In genomic region chr1:109298666-109299086, GRCh38 we compare ENCODE assay signal across 10 cellular contexts. TPM values are rescaled to one million over a fixed set of nuclear protein-coding genes. Genes with fewer than 3 reads are reported as not detected.
DNase-seq lines count a peak whose midpoint lies in the region; ATAC-seq and TF ChIP-seq lines count a peak whose summit lies in the region.
"Had no signal": no experiment of that assay in that cellular context is flagged by ENCODE, and none has a peak within 500 bp of the region (broad histone marks: within the 10 kb centered on the region; RNA-seq: fewer than 3 reads in every experiment).

No MANE protein-coding gene starts in this region.

- DNase-seq in GM20000 (ENCODE audit: low spot score) (peak; percentile 45), right cardiac atrium (peak; percentile 51 to 64 (median 61)), sciatic nerve (ENCODE audit: low spot score) (peak; percentile 86), occipital lobe (lab: John Stamatoyannopoulos, UW) (no peak)
- no peak for DNase-seq in central memory CD4-positive, alpha-beta T cell

- WGBS in right cardiac atrium: 7% methylated on average over 5 of the region's 5 CpGs

- intact Hi-C loops in right cardiac atrium (cut with DNase I): no loop called here
- intact Hi-C loops in sciatic nerve (cut with DNase I): no loop called here

- no peak for TF ChIP-seq CTCF in GM20000 (IDR thresholded peaks at IDR 0.05; ENCODE audit: extremely low read depth, missing control alignments)

- H3K9me3 ChIP-seq in right cardiac atrium (ENCODE audit: control insufficient read depth, low read length): no peaks in the 10 kb centered on the region

- no peak overlapping the region for H3K4me3 ChIP-seq in right cardiac atrium (ENCODE audit: low read length)

- H3K27me3 Mint-ChIP-seq in activated T-helper 17 cell treated with anti-CD3 and anti-CD28 coated beads, Interleukin-2, amount 50 U/mL, for 72 hours: peaks cover 12% of the 10 kb centered on the region
- H3K27me3 Mint-ChIP-seq: stimulated activated naive CD8-positive, alpha-beta T cell treated with anti-CD3 and anti-CD28 coated beads, Interleukin-15, Interleukin-2, amounts not matched to agents 100 ng/mL and 50 ng/mL, for 24 hours had no signal

- H3K36me3 Mint-ChIP-seq in activated T-helper 17 cell treated with anti-CD3 and anti-CD28 coated beads, Interleukin-2, amount 50 U/mL, for 72 hours (ENCODE audit: low read depth): no peaks in the 10 kb centered on the region

- H3K4me1 ChIP-seq in right cardiac atrium (ENCODE audit: control insufficient read depth, insufficient read depth, low read length): peaks cover 27% of the 10 kb centered on the region

- peak overlapping the region; percentile 78 for H3K27ac ChIP-seq in right cardiac atrium (ENCODE audit: low read length)
- H3K27ac ChIP-seq: HL-60 had no signal

- H3K4me1 Mint-ChIP-seq in activated T-helper 17 cell treated with anti-CD3 and anti-CD28 coated beads, Interleukin-2, amount 50 U/mL, for 72 hours: peaks cover 3% of the 10 kb centered on the region

- no peak overlapping the region for H3K27ac Mint-ChIP-seq in activated T-helper 17 cell treated with anti-CD3 and anti-CD28 coated beads, Interleukin-2, amount 50 U/mL, for 72 hours
- H3K27ac Mint-ChIP-seq: stimulated activated naive CD8-positive, alpha-beta T cell treated with anti-CD3 and anti-CD28 coated beads, Interleukin-15, Interleukin-2, amounts not matched to agents 100 ng/mL and 50 ng/mL, for 24 hours had no signal

- no peak overlapping the region for H3K4me3 Mint-ChIP-seq in activated T-helper 17 cell treated with anti-CD3 and anti-CD28 coated beads, Interleukin-2, amount 50 U/mL, for 72 hours
- H3K4me3 Mint-ChIP-seq: stimulated activated naive CD8-positive, alpha-beta T cell treated with anti-CD3 and anti-CD28 coated beads, Interleukin-15, Interleukin-2, amounts not matched to agents 100 ng/mL and 50 ng/mL, for 24 hours had no signal

- peak; percentile 76 for ATAC-seq in activated T-helper 17 cell treated with anti-CD3 and anti-CD28 coated beads, Interleukin-2, amount 50 U/mL, for 72 hours (replicated peaks)
- ATAC-seq in right cardiac atrium: peak; percentile 29 to 61
- peak; percentile 83 for ATAC-seq in sciatic nerve
- no peak for ATAC-seq in GM21576 (IDR thresholded peaks at IDR 0.05; ENCODE audit: unreplicated experiment)
- no peak for ATAC-seq in HG03342 (IDR thresholded peaks at IDR 0.05; ENCODE audit: unreplicated experiment)

- H3K9me3 Mint-ChIP-seq in activated T-helper 17 cell treated with anti-CD3 and anti-CD28 coated beads, Interleukin-2, amount 50 U/mL, for 72 hours: no peaks in the 10 kb centered on the region
- H3K9me3 Mint-ChIP-seq: stimulated activated naive CD8-positive, alpha-beta T cell treated with anti-CD3 and anti-CD28 coated beads, Interleukin-15, Interleukin-2, amounts not matched to agents 100 ng/mL and 50 ng/mL, for 24 hours had no signal

- H3K27me3 ChIP-seq in right cardiac atrium (ENCODE audit: control insufficient read depth, insufficient read depth): no peaks in the 10 kb centered on the region

RNA-seq across cellular contexts. Expression of gene MYBPHL, which starts 8.1 kb away (rescaled TPM):
- not detected for total RNA-seq in activated T-helper 17 cell treated with anti-CD3 and anti-CD28 coated beads, Interleukin-2, amount 50 U/mL, for 72 hours
- total RNA-seq in right cardiac atrium (100 to 1,000 TPM; 115 to 521 (median 226) TPM), sciatic nerve (0.45 TPM), occipital lobe (not detected)
- polyA plus RNA-seq in right cardiac atrium: 322 TPM

RNA-seq across cellular contexts. Expression of gene PSRC1, which starts 15.7 kb away (rescaled TPM):
- total RNA-seq in activated T-helper 17 cell treated with anti-CD3 and anti-CD28 coated beads, Interleukin-2, amount 50 U/mL, for 72 hours: 10 to 100 TPM; 17.5 to 20.3 TPM
- total RNA-seq in right cardiac atrium: 1 to 10 TPM; 1.6 to 4.6 (median 2.3) TPM
- polyA plus RNA-seq in right cardiac atrium: 2.8 TPM
- total RNA-seq in sciatic nerve: 7.6 TPM
- 11.4 TPM for total RNA-seq in occipital lobe

RNA-seq across cellular contexts. Expression of gene CELSR2, which starts 49.3 kb away (rescaled TPM):
- total RNA-seq in activated T-helper 17 cell treated with anti-CD3 and anti-CD28 coated beads, Interleukin-2, amount 50 U/mL, for 72 hours: 1 to 10 TPM in 1 of 2 donors, under 1 TPM in 1; 0.77 to 1.3 TPM
- total RNA-seq in right cardiac atrium: 10 to 100 TPM; 19.1 to 33.2 (median 28.4) TPM
- 16.0 TPM for polyA plus RNA-seq in right cardiac atrium
- total RNA-seq in sciatic nerve: 24.0 TPM
- 41.8 TPM for total RNA-seq in occipital lobe

Comparison
In these comparisons a context has a peak if more than half of its experiments do, and no peak if none do; other contexts are left out.
1. DNase-seq: peak in GM20000 (single experiment), right cardiac atrium (3 of 3) and sciatic nerve (single experiment); none in occipital lobe (single experiment) and central memory CD4-positive, alpha-beta T cell (single experiment).
2. ATAC-seq: peak in activated T-helper 17 cell treated with anti-CD3 and anti-CD28 coated beads, Interleukin-2, amount 50 U/mL, for 72 hours (single experiment), right cardiac atrium (2 of 2) and sciatic nerve (single experiment); none in GM21576 (single experiment) and HG03342 (single experiment).
3. RNA of gene MYBPHL, which starts 8.1 kb away (total RNA-seq): 115 to 521 TPM in right cardiac atrium; 0.45 TPM in sciatic nerve (single experiment), not detected in occipital lobe (single experiment) and not detected in activated T-helper 17 cell treated with anti-CD3 and anti-CD28 coated beads, Interleukin-2, amount 50 U/mL, for 72 hours; every median in the first group is over 10 times any median in the second.
4. RNA of gene CELSR2, which starts 49.3 kb away (total RNA-seq): 41.8 TPM in occipital lobe (single experiment), 19.1 to 33.2 TPM in right cardiac atrium and 24.0 TPM in sciatic nerve (single experiment); 0.77 to 1.3 TPM in activated T-helper 17 cell treated with anti-CD3 and anti-CD28 coated beads, Interleukin-2, amount 50 U/mL, for 72 hours; every median in the first group is over 4 times any median in the second.